In the genomic region with DNA sequence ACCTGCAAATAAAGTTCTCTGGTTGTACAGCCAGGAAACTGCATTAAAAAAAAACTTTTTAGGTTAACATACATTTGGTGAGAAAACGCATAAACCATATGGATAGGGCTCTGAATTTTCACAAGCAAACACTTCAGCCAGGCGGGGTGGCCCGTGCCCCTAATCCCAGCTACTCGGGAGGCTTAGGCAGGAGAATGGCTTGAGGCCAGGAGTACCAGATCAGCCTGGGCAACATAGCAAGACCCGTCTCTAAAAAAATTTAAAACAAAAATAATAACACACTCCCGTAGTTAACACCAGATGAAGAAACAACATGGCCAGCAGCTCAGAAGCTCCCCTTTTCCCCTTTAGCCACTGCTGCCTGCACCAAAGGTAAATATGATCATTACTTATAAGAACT, we compare ENCODE assay signal across 8 cellular contexts. TPM values are rescaled to one million over a fixed set of nuclear protein-coding genes. Genes with fewer than 3 reads are reported as not detected.
A peak's percentile ranks its signal among the peaks of the same experiment; 100 is the strongest.
DNase-seq lines count a peak whose midpoint lies in the region; ATAC-seq and TF ChIP-seq lines count a peak whose summit lies in the region.

No MANE protein-coding gene starts in this region.

- H3K36me3 Mint-ChIP-seq in brain: peaks cover 14% of the 10 kb centered on the region

- POLR2A ChIA-PET in HEK293 (lab: Yijun Ruan, JAX): interaction anchor here (0.5 to 1.5 kb wide), 2 partner anchors 58 to 1562 kb away, joined by 3 to 4 read pairs; no protein-coding TSS in a partner anchor

- H3K4me1 ChIP-seq in HEK293 (ENCODE audit: control insufficient read depth, insufficient read depth, low read length) (no peaks in the 10 kb centered on the region), muscle layer of duodenum (ENCODE audit: control insufficient read depth in 1 of 2, insufficient read depth in 2 of 2, low read length in 2 of 2) (peaks cover 9 to 35% of the 10 kb centered on the region in 2 donors), Peyer's patch (peaks cover 3 to 22% (median 11%) of the 10 kb centered on the region in 4 donors), mucosa of descending colon (ENCODE audit: low read depth) (peaks cover 30% of the 10 kb centered on the region)

- H3K27me3 ChIP-seq in muscle layer of duodenum (ENCODE audit: low read depth, low read length): no peaks in the 10 kb centered on the region
- no peaks in the 10 kb centered on the region for H3K27me3 ChIP-seq in Peyer's patch

- H3K9me3 ChIP-seq in HEK293 (ENCODE audit: control insufficient read depth, insufficient read depth, low read depth, low read length) (no peaks in the 10 kb centered on the region), muscle layer of duodenum (ENCODE audit: control insufficient read depth in 1 of 2, low read length in 2 of 2) (no peaks in the 10 kb centered on the region), Peyer's patch (no peaks in the 10 kb centered on the region), mucosa of descending colon (no peaks in the 10 kb centered on the region)

- H3K9me3 Mint-ChIP-seq in brain: peaks cover 0 to 4% (median 0%) of the 10 kb centered on the region in 5 experiments

- H3K4me3 ChIP-seq in HEK293 (ENCODE audit: low read depth, low read length) (no peak overlapping the region), muscle layer of duodenum (ENCODE audit: low read depth in 1 of 2, low read length in 2 of 2) (peak overlapping the region; percentile 73 to 80), Peyer's patch (peak overlapping the region in 2 of 4 donors; percentile 65 to 67), mucosa of descending colon (no peak overlapping the region)

- H3K27ac ChIP-seq in 22Rv1 (peak overlapping the region; percentile 81), HEK293 (ENCODE audit: extremely low read depth, low read depth, low read length) (no peak overlapping the region), muscle layer of duodenum (ENCODE audit: low read length) (peak overlapping the region; percentile 93), Peyer's patch (peak overlapping the region in 2 of 4 donors; percentile 83 to 91)

- no peak for TF ChIP-seq POLR2A in Peyer's patch (IDR thresholded peaks at IDR 0.05)

- peaks cover 6% of the 10 kb centered on the region for H3K27me3 Mint-ChIP-seq in brain

- intact Hi-C loops in mucosa of descending colon (cut with DNase I, micrococcal nuclease): no loop called here

- no peak for DNase-seq in Peyer's patch
- DNase-seq in mucosa of descending colon: no peak
- no peak for DNase-seq in DMS79 treated with DMSO at 0.1 percent for 48 hours (lab: John Stamatoyannopoulos, UW)

- ATAC-seq in mucosa of descending colon (no peak), HG02623 (IDR thresholded peaks at IDR 0.05; ENCODE audit: unreplicated experiment) (no peak)

- TF ChIP-seq CTCF in 22Rv1 (IDR thresholded peaks at IDR 0.05) (no peak), HEK293 (tag by site-specific recombination; IDR thresholded peaks at IDR 0.05) (no peak), brain (conservative IDR thresholded peaks at IDR 0.05) (no peak), Peyer's patch (IDR thresholded peaks at IDR 0.05) (peak in 1 of 6 experiments; percentile 2), mucosa of descending colon (IDR thresholded peaks at IDR 0.05) (no peak)

- peak overlapping the region; percentile 94 to 100 (median 98) for H3K4me3 Mint-ChIP-seq in brain

- CTCF ChIA-PET in HEK293 (lab: Yijun Ruan, JAX): interaction anchor here (0.6 kb wide), 1 partner anchor 1232 kb away, joined by 3 read pairs; no protein-coding TSS in a partner anchor

- peaks cover 76% of the 10 kb centered on the region for H3K4me1 Mint-ChIP-seq in brain

- H3K36me3 ChIP-seq in HEK293 (ENCODE audit: control insufficient read depth in 2 of 2, insufficient read depth in 1 of 2, low read length in 2 of 2) (peaks cover 4 to 16% of the 10 kb centered on the region in 2 experiments; a peak in 2 of 3 replicates), muscle layer of duodenum (ENCODE audit: control insufficient read depth in 1 of 2, insufficient read depth in 2 of 2, low read length in 2 of 2) (peaks cover 6 to 20% of the 10 kb centered on the region in 2 donors), Peyer's patch (peaks cover 0 to 9% (median 0%) of the 10 kb centered on the region in 3 donors), mucosa of descending colon (ENCODE audit: low read depth) (peaks cover 5% of the 10 kb centered on the region)

- peak overlapping the region in 4 of 5 experiments; percentile 12 to 98 (median 72) for H3K27ac Mint-ChIP-seq in brain

TF ChIP-seq in HEK293, 187 proteins besides CTCF, POLR2A, EP300 and RAD21:
- TF ChIP-seq, protein P1, sequence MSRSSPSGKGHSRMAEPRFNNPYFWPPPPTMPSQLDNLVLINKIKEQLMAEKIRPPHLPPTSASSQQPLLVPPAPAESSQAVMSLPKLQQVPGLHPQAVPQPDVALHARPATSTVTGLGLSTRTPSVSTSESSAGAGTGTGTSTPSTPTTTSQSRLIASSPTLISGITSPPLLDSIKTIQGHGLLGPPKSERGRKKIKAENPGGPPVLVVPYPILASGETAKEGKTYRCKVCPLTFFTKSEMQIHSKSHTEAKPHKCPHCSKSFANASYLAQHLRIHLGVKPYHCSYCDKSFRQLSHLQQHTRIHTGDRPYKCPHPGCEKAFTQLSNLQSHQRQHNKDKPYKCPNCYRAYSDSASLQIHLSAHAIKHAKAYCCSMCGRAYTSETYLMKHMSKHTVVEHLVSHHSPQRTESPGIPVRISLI (tag by site-specific recombination; IDR thresholded peaks at IDR 0.05): no peak
- TF ChIP-seq ZNF335 (tag by site-specific recombination; conservative IDR thresholded peaks at IDR 0.05) (peak; percentile 4; the same call in 1 of the 2 replicates), ZNF121 (tag by site-specific recombination; IDR thresholded peaks at IDR 0.05) (peak; percentile 64; the same call in 1 of the 2 replicates), MZF1 (tag by site-specific recombination; IDR thresholded peaks at IDR 0.05; ENCODE audit: borderline replicate concordance) (no peak)

RNA-seq across cellular contexts. Expression of a gene that starts 3.2 kb away (rescaled TPM):
- polyA plus RNA-seq in brain (ENCODE audit: insufficient read depth, low read depth, low replicate concordance): 635 TPM
- total RNA-seq in Peyer's patch (100 to 1,000 TPM; 102 to 406 (median 172) TPM), mucosa of descending colon (1,000 to 10,000 TPM; 1,286 to 1,516 (median 1,490) TPM)

RNA-seq across cellular contexts. Expression of a gene that starts 23.0 kb away (rescaled TPM):
- polyA plus RNA-seq in brain (ENCODE audit: insufficient read depth, low read depth, low replicate concordance): 1.8 TPM
- total RNA-seq in Peyer's patch (10 to 100 TPM in 3 of 4 donors, 1 to 10 TPM in 1; 5.1 to 14.9 (median 12.8) TPM), mucosa of descending colon (10 to 100 TPM in 1 of 3 donors, 1 to 10 TPM in 2; 6.5 to 11.3 (median 9.5) TPM)

RNA-seq across cellular contexts. Expression of a gene that starts 51.9 kb away (rescaled TPM):
- 3.5 TPM for polyA plus RNA-seq in brain (ENCODE audit: insufficient read depth, low read depth, low replicate concordance)
- total RNA-seq in Peyer's patch (1 to 10 TPM; 4.4 to 6.7 (median 5.6) TPM), mucosa of descending colon (1 to 10 TPM; 4.0 to 7.0 (median 6.4) TPM)

Comparison
In these comparisons a context has a peak if more than half of its experiments do, and no peak if none do; other contexts are left out.
1. H3K4me3 ChIP-seq: peak in muscle layer of duodenum (2 of 2); none in HEK293 (single experiment) and mucosa of descending colon (single experiment).